2 cellular contexts compared by ENCODE assay signal in the genomic region with DNA sequence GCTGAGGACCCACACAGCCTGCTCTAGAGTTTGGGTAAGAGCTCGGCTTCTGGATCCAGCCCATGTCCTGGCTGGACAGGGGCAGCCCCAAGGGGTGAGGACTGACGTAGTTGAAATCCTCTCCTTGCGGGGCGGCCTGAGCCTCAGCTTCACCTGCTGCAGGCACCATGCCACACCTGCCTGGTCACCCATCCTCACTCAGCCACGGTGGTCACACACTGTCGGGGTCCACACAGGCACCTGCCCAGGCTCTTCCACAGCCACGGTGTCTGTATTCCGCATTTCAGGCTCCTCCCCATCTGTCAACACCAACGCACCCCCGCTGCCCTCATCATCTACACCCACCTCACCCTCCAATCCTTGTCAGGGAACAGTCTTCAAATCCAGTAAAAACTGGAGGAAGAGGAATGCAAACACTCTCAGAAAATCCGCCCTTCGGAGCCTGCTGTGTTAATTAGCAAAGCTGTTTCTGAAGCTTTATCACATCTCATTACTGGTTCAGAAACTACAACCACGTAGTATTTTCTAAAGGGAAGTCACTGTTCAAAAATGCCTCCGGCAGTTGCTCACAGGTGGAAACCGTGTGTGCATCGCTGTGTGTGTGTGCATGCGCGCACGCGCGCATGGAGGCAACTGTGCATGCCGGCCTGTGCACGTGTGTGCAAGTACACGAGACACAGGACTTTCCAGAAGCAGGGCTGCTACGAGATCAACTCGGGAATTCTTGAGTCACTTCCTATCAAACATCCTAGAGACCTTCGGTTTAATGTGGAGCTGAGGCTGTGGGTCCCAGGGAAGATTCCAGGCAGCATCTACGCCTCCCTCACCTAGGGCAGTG.
TF ChIP-seq lines count a peak whose summit lies in the region.

No MANE protein-coding gene starts in this region.

TF ChIP-seq in liver, 16 proteins besides CTCF, POLR2A, EP300 and RAD21:
- TF ChIP-seq HNF4G (IDR thresholded peaks at IDR 0.05): no peak

TF ChIP-seq in HepG2, 621 proteins besides CTCF, POLR2A, EP300 and RAD21:
- TF ChIP-seq WIZ (CRISPR knock-in tag; IDR thresholded peaks at IDR 0.05) (no peak), NRL (CRISPR knock-in tag; IDR thresholded peaks at IDR 0.05; ENCODE audit: borderline replicate concordance) (no peak), FOXK1 (CRISPR knock-in tag; IDR thresholded peaks at IDR 0.05; ENCODE audit: borderline replicate concordance, low read depth) (no peak), ZNF562 (CRISPR knock-in tag; IDR thresholded peaks at IDR 0.05; ENCODE audit: borderline replicate concordance) (no peak), TAF15 (IDR thresholded peaks at IDR 0.05; ENCODE audit: low read depth, low read length, poor library complexity, severe bottlenecking) (no peak), ZNF12 (CRISPR knock-in tag; IDR thresholded peaks at IDR 0.05) (no peak), NFIC (IDR thresholded peaks at IDR 0.05; ENCODE audit: low read length) (no peak), MATR3 (CRISPR knock-in tag; IDR thresholded peaks at IDR 0.05) (no peak), ZC3H13 (CRISPR knock-in tag; IDR thresholded peaks at IDR 0.05) (no peak), FOXA1 (IDR thresholded peaks at IDR 0.05) (no peak), FOXA1 (CRISPR knock-in tag; IDR thresholded peaks at IDR 0.05) (no peak), HOXA5 (CRISPR knock-in tag; IDR thresholded peaks at IDR 0.05) (no peak), HOXA3 (CRISPR knock-in tag; IDR thresholded peaks at IDR 0.05) (no peak), SOX5 (CRISPR knock-in tag; IDR thresholded peaks at IDR 0.05; ENCODE audit: borderline replicate concordance) (no peak), FOXJ3 (CRISPR knock-in tag; IDR thresholded peaks at IDR 0.05; ENCODE audit: borderline replicate concordance) (no peak), ZNF746 (CRISPR knock-in tag; IDR thresholded peaks at IDR 0.05) (no peak), ZNF674 (CRISPR knock-in tag; IDR thresholded peaks at IDR 0.05; ENCODE audit: low read depth) (no peak), PHF5A (CRISPR knock-in tag; IDR thresholded peaks at IDR 0.05; ENCODE audit: low read depth, unreplicated experiment) (no peak), CBX5 (CRISPR knock-in tag; IDR thresholded peaks at IDR 0.05; ENCODE audit: borderline replicate concordance) (no peak)
- TF ChIP-seq, protein P1, sequence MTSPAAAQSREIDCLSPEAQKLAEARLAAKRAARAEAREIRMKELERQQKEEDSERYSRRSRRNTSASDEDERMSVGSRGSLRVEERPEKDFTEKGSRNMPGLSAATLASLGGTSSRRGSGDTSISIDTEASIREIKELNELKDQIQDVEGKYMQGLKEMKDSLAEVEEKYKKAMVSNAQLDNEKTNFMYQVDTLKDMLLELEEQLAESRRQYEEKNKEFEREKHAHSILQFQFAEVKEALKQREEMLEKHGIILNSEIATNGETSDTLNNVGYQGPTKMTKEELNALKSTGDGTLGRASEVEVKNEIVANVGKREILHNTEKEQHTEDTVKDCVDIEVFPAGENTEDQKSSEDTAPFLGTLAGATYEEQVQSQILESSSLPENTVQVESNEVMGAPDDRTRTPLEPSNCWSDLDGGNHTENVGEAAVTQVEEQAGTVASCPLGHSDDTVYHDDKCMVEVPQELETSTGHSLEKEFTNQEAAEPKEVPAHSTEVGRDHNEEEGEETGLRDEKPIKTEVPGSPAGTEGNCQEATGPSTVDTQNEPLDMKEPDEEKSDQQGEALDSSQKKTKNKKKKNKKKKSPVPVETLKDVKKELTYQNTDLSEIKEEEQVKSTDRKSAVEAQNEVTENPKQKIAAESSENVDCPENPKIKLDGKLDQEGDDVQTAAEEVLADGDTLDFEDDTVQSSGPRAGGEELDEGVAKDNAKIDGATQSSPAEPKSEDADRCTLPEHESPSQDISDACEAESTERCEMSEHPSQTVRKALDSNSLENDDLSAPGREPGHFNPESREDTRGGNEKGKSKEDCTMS (CRISPR knock-in tag; conservative IDR thresholded peaks at IDR 0.05): no peak
